19 cellular contexts compared by ENCODE assay signal in genomic region chr1:79614762-79615161, GRCh38.
DNase-seq lines count a peak whose midpoint lies in the region; ATAC-seq, FAIRE-seq and TF ChIP-seq lines count a peak whose summit lies in the region.
"Had no signal": no experiment of that assay in that cellular context is flagged by ENCODE, and none has a peak within 500 bp of the region (broad histone marks: within the 10 kb centered on the region; RNA-seq: fewer than 3 reads in every experiment).

No MANE protein-coding gene starts in this region.

- H3K9me2 ChIP-seq in SU-DHL-6 (replicated peaks; ENCODE audit: insufficient read depth, low read length), result no peaks in the 10 kb centered on the region

- DNase-seq in AG08395 (ENCODE audit: low spot score) (peak; percentile 8), fibroblast of villous mesenchyme (ENCODE audit: low read depth) (peak; percentile 2), retina (no peak), hepatic stellate cell (ENCODE audit: low spot score) (no peak), kidney (no peak), NCI-H774 (lab: John Stamatoyannopoulos, UW) (no peak)
- DNase-seq: colonic mucosa; gastrocnemius medialis; mammary epithelial cell; NCI-H1092; NCI-H2029 treated with DMSO at 0.1 percent for 48 hours; NK-92 treated with Interleukin-12 subunit alpha and Interleukin-12 subunit beta, amount 100 ng/mL, for 24 hours; stimulated activated CD4-positive, alpha-beta T cell treated with anti-CD3 and anti-CD28 coated beads, Interleukin-12 subunit alpha, Interleukin-12 subunit beta, amount 100 ng/mL, for 4 hours had no signal

- H2AFZ ChIP-seq in SU-DHL-6 (ENCODE audit: low read depth, low read length, severe bottlenecking), result peak overlapping the region; percentile 14

- no peak for FAIRE-seq in kidney (lab: Jason Lieb, UNC)
- FAIRE-seq: A549, D721Med, K562 had no signal

- H4K20me1 ChIP-seq in SU-DHL-6 (ENCODE audit: low read depth, low read length), result no peaks in the 10 kb centered on the region

- TF ChIP-seq CTCF in SU-DHL-6 (IDR thresholded peaks at IDR 0.05; ENCODE audit: insufficient read depth, low read length, poor library complexity, severe bottlenecking) (no peak), fibroblast of villous mesenchyme (IDR thresholded peaks at IDR 0.05; ENCODE audit: insufficient read depth, low read depth, low read length) (no peak), kidney (IDR thresholded peaks at IDR 0.05; ENCODE audit: borderline replicate concordance, extremely low read depth, insufficient read depth) (no peak)

- no peaks in the 10 kb centered on the region for H3K79me2 ChIP-seq in SU-DHL-6 (ENCODE audit: insufficient read depth, low read length)

- H3K4me1 ChIP-seq in kidney (ENCODE audit: control insufficient read depth in 1 of 2, insufficient read depth in 1 of 2, low read depth in 1 of 2, low read length in 2 of 2), result no peaks in the 10 kb centered on the region
- H3K4me1 ChIP-seq: A549, colonic mucosa, gastrocnemius medialis had no signal

- H3K27ac ChIP-seq in SU-DHL-6 (ENCODE audit: low read depth, low read length) (no peak overlapping the region), kidney (ENCODE audit: low read depth in 2 of 2, low read length in 2 of 2) (no peak overlapping the region)
- H3K27ac ChIP-seq: A549, colonic mucosa, gastrocnemius medialis had no signal

- intact Hi-C loops in kidney (cut with DNase I), result no loop called here

- no peaks in the 10 kb centered on the region for H3F3A ChIP-seq in SU-DHL-6 (ENCODE audit: insufficient read depth)

- peak; percentile 48 for ATAC-seq in HG03175 (IDR thresholded peaks at IDR 0.05; ENCODE audit: unreplicated experiment)
- ATAC-seq: A549; activated naive CD4-positive, alpha-beta T cell treated with anti-CD3 and anti-CD28 coated beads, Interleukin-2, amount 50 U/mL, for 72 hours; gastrocnemius medialis; K562 had no signal

- H3K9ac ChIP-seq in SU-DHL-6 (ENCODE audit: low read length), result no peak overlapping the region
- H3K9ac ChIP-seq in kidney (ENCODE audit: low read length in 2 of 2), result no peak overlapping the region

- H3K4me3 ChIP-seq in SU-DHL-6 (ENCODE audit: insufficient read depth, low read length, poor library complexity, severe bottlenecking), result no peak overlapping the region
- H3K4me3 ChIP-seq in fibroblast of villous mesenchyme (ENCODE audit: low read depth, low read length), result no peak overlapping the region
- no peak overlapping the region for H3K4me3 ChIP-seq in kidney (ENCODE audit: low read length in 2 of 2)
- H3K4me3 ChIP-seq: A549, colonic mucosa, gastrocnemius medialis, K562 had no signal

- no peaks in the 10 kb centered on the region for H3K27me3 ChIP-seq in SU-DHL-6 (ENCODE audit: low read length)
- H3K27me3 ChIP-seq: colonic mucosa, gastrocnemius medialis had no signal

- H3K36me3 ChIP-seq in SU-DHL-6 (ENCODE audit: low read length), result no peaks in the 10 kb centered on the region
- no peaks in the 10 kb centered on the region for H3K36me3 ChIP-seq in kidney (ENCODE audit: control insufficient read depth in 1 of 2, insufficient read depth in 2 of 2, low read length in 2 of 2)
- H3K36me3 ChIP-seq: colonic mucosa, gastrocnemius medialis had no signal

- no peak overlapping the region for H3K4me2 ChIP-seq in SU-DHL-6 (ENCODE audit: low read depth, low read length, poor library complexity, severe bottlenecking)
- H3K4me2 ChIP-seq: A549 had no signal

- H3K9me3 ChIP-seq in SU-DHL-6 (ENCODE audit: insufficient read depth, low read length) (0 out of 2 replicates have a peak, but pooled peaks cover 11% of the 10 kb centered on the region), kidney (ENCODE audit: control insufficient read depth in 1 of 2, low read length in 2 of 2) (no peaks in the 10 kb centered on the region)
- H3K9me3 ChIP-seq: A549, colonic mucosa, gastrocnemius medialis had no signal

Comparison
In these comparisons a context has a peak if more than half of its experiments do, and no peak if none do; other contexts are left out.
1. DNase-seq: peak in AG08395 (single experiment) and fibroblast of villous mesenchyme (single experiment); none in retina (single experiment), hepatic stellate cell (single experiment), kidney (single experiment) and NCI-H774 (single experiment).